ENCODE assay signal across 1 cellular context in genomic region chr17:17811381-17812210, GRCh38.
TF ChIP-seq lines count a peak whose summit lies in the region.

No MANE protein-coding gene starts in this region.

TF ChIP-seq in IMR-90, 13 proteins besides CTCF, POLR2A, EP300 and RAD21 (continued from another document):
- TF ChIP-seq RCOR1 (IDR thresholded peaks at IDR 0.05; ENCODE audit: insufficient replicate concordance, low read length) = no peak
- TF ChIP-seq MAFK (IDR thresholded peaks at IDR 0.05; ENCODE audit: low read depth, low read length) = no peak
- no peak for TF ChIP-seq MAZ (IDR thresholded peaks at IDR 0.05; ENCODE audit: borderline replicate concordance, low read depth, low read length)
- TF ChIP-seq NFE2L2 (IDR thresholded peaks at IDR 0.05; ENCODE audit: low read depth, low read length) = no peak
- TF ChIP-seq CHD1 (IDR thresholded peaks at IDR 0.05; ENCODE audit: low read depth, low read length) = no peak
- no peak for TF ChIP-seq FOS (IDR thresholded peaks at IDR 0.05; ENCODE audit: low read depth, low read length)
- no peak for TF ChIP-seq BHLHE40 (IDR thresholded peaks at IDR 0.05; ENCODE audit: low read depth, low read length)
- TF ChIP-seq SMC3 (IDR thresholded peaks at IDR 0.05; ENCODE audit: low read depth, low read length) = no peak
- no peak for TF ChIP-seq USF2 (IDR thresholded peaks at IDR 0.05; ENCODE audit: low read depth, low read length)
- TF ChIP-seq RFX5 (IDR thresholded peaks at IDR 0.05; ENCODE audit: low read depth, low read length) = no peak
